Comparison of ENCODE assay signal across 8 cellular contexts in the genomic region with DNA sequence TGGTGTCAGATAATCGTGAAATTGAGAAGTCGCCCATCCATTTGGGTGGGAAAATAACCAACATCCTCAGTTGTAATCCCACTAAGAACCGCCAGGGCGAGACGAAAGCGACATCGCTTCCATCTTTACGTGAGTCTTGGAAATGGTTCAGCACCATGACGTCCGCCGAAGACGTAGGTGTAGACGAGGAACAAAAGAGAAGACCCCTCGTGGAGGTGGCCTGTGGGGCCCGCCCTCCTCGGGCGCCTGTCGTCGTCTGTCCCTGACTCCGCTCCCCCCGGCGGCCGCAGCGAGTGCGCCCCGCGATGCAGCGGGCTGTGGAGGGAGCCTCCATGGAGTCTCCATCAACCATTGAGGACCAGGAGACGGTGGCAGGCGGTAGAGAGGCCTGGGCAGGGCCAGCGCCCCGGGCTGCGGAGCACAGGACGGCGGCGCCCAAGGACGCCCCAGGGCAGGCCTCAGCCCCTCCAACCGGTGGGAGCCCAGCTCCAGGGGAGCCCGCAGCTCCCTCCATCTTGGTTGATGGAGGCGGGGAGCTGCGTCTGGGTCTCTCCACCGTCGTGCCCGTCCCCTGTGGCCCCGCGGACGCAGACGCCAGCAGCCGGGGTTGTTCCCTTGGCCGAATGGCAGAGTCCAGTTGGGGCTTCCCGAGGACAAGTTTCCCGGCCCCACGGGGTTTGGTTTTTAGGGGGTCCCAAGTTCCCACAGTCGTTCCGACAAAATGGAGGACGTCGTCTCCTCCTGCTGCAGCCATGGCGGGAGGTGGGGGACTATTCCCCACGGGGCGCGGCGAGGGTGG. TPM values are rescaled to one million over a fixed set of nuclear protein-coding genes. Genes with fewer than 3 reads are reported as not detected.
DNase-seq lines count a peak whose midpoint lies in the region; ATAC-seq and TF ChIP-seq lines count a peak whose summit lies in the region.

No MANE protein-coding gene starts in this region.

- no peak for DNase-seq in AG09319 (ENCODE audit: extremely low read depth, low read depth)
- DNase-seq in NOMO-1 (lab: John Stamatoyannopoulos, UW; ENCODE audit: unreplicated experiment in 2 of 2): peak; percentile 47 to 85
- peak; percentile 86 for DNase-seq in activated T-cell treated with anti-CD3 and anti-CD28 coated beads, Interleukin-2, amount 50 U/mL, for 1 hour
- DNase-seq in stimulated activated CD8-positive, alpha-beta memory T cell treated with anti-CD3 and anti-CD28 coated beads, Interleukin-4, amount 100 ng/mL, for 4 hours (ENCODE audit: low read depth in 2 of 2, low spot score in 1 of 2): peak; percentile 75 to 76

- peak; percentile 51 for TF ChIP-seq CTCF in AG09319 (IDR thresholded peaks at IDR 0.05; ENCODE audit: low read depth, low read length)

- H3K9me3 ChIP-seq in muscle layer of colon (ENCODE audit: low read length): no peaks in the 10 kb centered on the region

- H3K4me1 ChIP-seq in muscle layer of colon (ENCODE audit: insufficient read depth, low read length): peaks cover 20% of the 10 kb centered on the region

- H3K27me3 ChIP-seq in muscle layer of colon (ENCODE audit: control insufficient read depth in 1 of 2, insufficient read depth in 2 of 2, low read length in 2 of 2): no peaks in the 10 kb centered on the region

- H3K36me3 ChIP-seq in muscle layer of colon (ENCODE audit: insufficient read depth, low read length): no peaks in the 10 kb centered on the region

- peak overlapping the region; percentile 95 for H3K27ac ChIP-seq in muscle layer of colon (ENCODE audit: low read depth, low read length)

- ATAC-seq in GM19043 (IDR thresholded peaks at IDR 0.05; ENCODE audit: low read depth, unreplicated experiment) (peak; percentile 2), HG03469 (IDR thresholded peaks at IDR 0.05; ENCODE audit: unreplicated experiment) (peak; percentile 21), esophagus mucosa (peak; percentile 15)

- peak overlapping the region; percentile 68 to 73 for H3K4me3 ChIP-seq in muscle layer of colon (ENCODE audit: low read depth in 1 of 2, low read length in 2 of 2)

- H3K9ac ChIP-seq in muscle layer of colon (ENCODE audit: low read length): peak overlapping the region; percentile 21

RNA-seq across cellular contexts. Expression of gene ZMYM2, which starts 1.0 kb away (rescaled TPM):
- 50.6 TPM for total RNA-seq in esophagus mucosa
